Comparison of ENCODE assay signal across 8 cellular contexts in genomic region chr14:28756896-28757570, GRCh38. TPM values are rescaled to one million over a fixed set of nuclear protein-coding genes. Genes with fewer than 3 reads are reported as not detected.
DNase-seq lines count a peak whose midpoint lies in the region; ATAC-seq, FAIRE-seq and TF ChIP-seq lines count a peak whose summit lies in the region.

No MANE protein-coding gene starts in this region.

- ATAC-seq in HG02759 (IDR thresholded peaks at IDR 0.05; ENCODE audit: unreplicated experiment), result peak; percentile 40
- ATAC-seq in left lobe of liver, result peak; percentile 76

- H3K27ac ChIP-seq in astrocyte (ENCODE audit: low read depth, low read length), result no peak overlapping the region

- no peaks in the 10 kb centered on the region for H3K36me3 ChIP-seq in astrocyte (ENCODE audit: insufficient read depth, low read length)

- peaks cover 58% of the 10 kb centered on the region for H3K79me2 ChIP-seq in astrocyte (ENCODE audit: insufficient read depth, low read length)

- TF ChIP-seq CTCF in AG10803 (conservative IDR thresholded peaks at IDR 0.05; ENCODE audit: low read length) (peak; percentile 82), astrocyte (IDR thresholded peaks at IDR 0.05; ENCODE audit: insufficient read depth, low read depth, low read length) (peak; percentile 81)

- peaks cover 22% of the 10 kb centered on the region for H3K9me3 Mint-ChIP-seq in astrocyte (ENCODE audit: unreplicated experiment)

- no peak overlapping the region for H3K27ac Mint-ChIP-seq in astrocyte (ENCODE audit: unreplicated experiment)

- no peaks in the 10 kb centered on the region for H3K9me3 ChIP-seq in astrocyte (ENCODE audit: insufficient read depth, low read depth, low read length)

- no peaks in the 10 kb centered on the region for H4K20me1 ChIP-seq in astrocyte (ENCODE audit: insufficient read depth, low read length)

- peak overlapping the region; percentile 83 for H3K4me2 ChIP-seq in astrocyte (ENCODE audit: low read length)

- H3K27me3 ChIP-seq in astrocyte (ENCODE audit: insufficient read depth, low read length), result peaks cover 71% of the 10 kb centered on the region

- peak overlapping the region; percentile 44 for H2AFZ ChIP-seq in astrocyte (ENCODE audit: low read depth, low read length)

- H3K4me3 Mint-ChIP-seq in astrocyte (ENCODE audit: unreplicated experiment), result peak overlapping the region; percentile 64

- peaks cover 78% of the 10 kb centered on the region for H3K27me3 Mint-ChIP-seq in astrocyte (ENCODE audit: low read depth, unreplicated experiment)

- H3K36me3 Mint-ChIP-seq in astrocyte (ENCODE audit: low read depth, unreplicated experiment), result no peaks in the 10 kb centered on the region

- H3K4me1 Mint-ChIP-seq in astrocyte (ENCODE audit: low read depth, unreplicated experiment), result no peaks in the 10 kb centered on the region

- peak; percentile 49 for DNase-seq in AG10803 (ENCODE audit: low read depth)
- peak; percentile 45 for DNase-seq in astrocyte (ENCODE audit: low read depth)
- DNase-seq in left lobe of liver (ENCODE audit: low spot score), result no peak
- DNase-seq in SKM-1 treated with dmso at 0.1 percent for 144 hours (lab: John Stamatoyannopoulos, UW; ENCODE audit: unreplicated experiment), result no peak
- DNase-seq in NCI-H526 treated with DMSO at 0.1 percent for 48 hours (lab: John Stamatoyannopoulos, UW), result no peak
- DNase-seq in stimulated activated CD4-positive, alpha-beta T cell treated with anti-CD3 and anti-CD28 coated beads, Interleukin-2, amount 100 ng/mL, for 24 hours, result no peak
- DNase-seq in effector CD4-positive, alpha-beta T cell, result no peak

- H3K4me1 ChIP-seq in astrocyte (ENCODE audit: insufficient read depth, low read length), result peaks cover 8% of the 10 kb centered on the region

- H3K9ac ChIP-seq in astrocyte (ENCODE audit: low read length), result peak overlapping the region; percentile 61

- H3K4me3 ChIP-seq in AG10803 (ENCODE audit: low read length), result peak overlapping the region; percentile 27; the same call in 1 of the 2 replicates
- no peak overlapping the region for H3K4me3 ChIP-seq in astrocyte (ENCODE audit: insufficient read depth, low read depth, low read length)

- FAIRE-seq in astrocyte (lab: Jason Lieb, UNC), result no peak

RNA-seq across cellular contexts. Expression of gene FOXG1, which starts 9.6 kb away (rescaled TPM):
- total RNA-seq in astrocyte (0.07 and 0.18 TPM in 2 replicates), left lobe of liver (not detected)

Comparison
In these comparisons a context has a peak if more than half of its experiments do, and no peak if none do; other contexts are left out.
1. DNase-seq: peak in AG10803 (single experiment) and astrocyte (single experiment); none in left lobe of liver (single experiment), SKM-1 treated with dmso at 0.1 percent for 144 hours (single experiment), NCI-H526 treated with DMSO at 0.1 percent for 48 hours (single experiment), stimulated activated CD4-positive, alpha-beta T cell treated with anti-CD3 and anti-CD28 coated beads, Interleukin-2, amount 100 ng/mL, for 24 hours (0 of 2) and effector CD4-positive, alpha-beta T cell (single experiment).